ENCODE assay signal across 19 cellular contexts in genomic region chr2:37388074-37388473, GRCh38. TPM values are rescaled to one million over a fixed set of nuclear protein-coding genes. Genes with fewer than 3 reads are reported as not detected.
DNase-seq lines count a peak whose midpoint lies in the region; ATAC-seq and TF ChIP-seq lines count a peak whose summit lies in the region.
"Had no signal": no experiment of that assay in that cellular context is flagged by ENCODE, and none has a peak within 500 bp of the region (broad histone marks: within the 10 kb centered on the region; RNA-seq: fewer than 3 reads in every experiment).

No MANE protein-coding gene starts in this region.

- peaks cover 21% of the 10 kb centered on the region for H3K4me1 ChIP-seq in fibroblast of lung (ENCODE audit: control insufficient read depth, extremely low read depth, insufficient read depth, low read length)

- no peak for ATAC-seq in GM19452 (IDR thresholded peaks at IDR 0.05; ENCODE audit: unreplicated experiment)

- peak overlapping the region; percentile 35 for H3K27ac ChIP-seq in fibroblast of lung (ENCODE audit: insufficient read depth, low read length)
- H3K27ac ChIP-seq: spleen had no signal

- no peaks in the 10 kb centered on the region for H3K9me3 ChIP-seq in fibroblast of lung (ENCODE audit: control insufficient read depth, insufficient read depth, low read depth, low read length)
- H3K9me3 ChIP-seq: spleen had no signal

- no peaks in the 10 kb centered on the region for H4K20me1 ChIP-seq in fibroblast of lung (ENCODE audit: control insufficient read depth, extremely low read depth, insufficient read depth, low read length)

- H2AFZ ChIP-seq in fibroblast of lung (ENCODE audit: low read length): no peak overlapping the region

- TF ChIP-seq CTCF in fibroblast of lung (conservative IDR thresholded peaks at IDR 0.05 in 1 of 2, IDR thresholded peaks at IDR 0.05 in 1 of 2; ENCODE audit: low read depth in 1 of 2, low read length in 2 of 2): no peak

- H3K9ac ChIP-seq in fibroblast of lung (ENCODE audit: insufficient read depth, low read length): no peak overlapping the region

- H3K4me3 ChIP-seq in fibroblast of lung (replicated peaks in 1 of 4; ENCODE audit: control extremely low read depth in 1 of 4, insufficient read depth in 1 of 4, low read depth in 3 of 4, low read length in 4 of 4): no peak overlapping the region
- H3K4me3 ChIP-seq: spleen had no signal

- H3K4me2 ChIP-seq in fibroblast of lung (ENCODE audit: extremely low read depth, insufficient read depth, low read length): no peak overlapping the region

- DNase-seq in GM04503 (ENCODE audit: low read depth) (peak; percentile 71), RPMI7951 (ENCODE audit: low read depth) (peak; percentile 59), fibroblast of lung (ENCODE audit: low read depth in 2 of 2) (peak; percentile 74 to 89), renal cortical epithelial cell (ENCODE audit: low read depth) (peak; percentile 92), nucleus accumbens (lab: John Stamatoyannopoulos, UW) (no peak), NCI-H2107 treated with DMSO at 0.1 percent for 48 hours (lab: John Stamatoyannopoulos, UW; ENCODE audit: unreplicated experiment) (no peak)
- DNase-seq in stimulated activated CD8-positive, alpha-beta memory T cell treated with anti-CD3 and anti-CD28 coated beads, Interleukin-4, amount 100 ng/mL, for 48 hours: no peak
- DNase-seq: activated effector memory CD4-positive, alpha-beta T cell treated with Interleukin-2 at 50 U/mL for 16 hours; aorta; CD4-positive, CD25-positive, alpha-beta regulatory T cell; DND-41; glutamatergic neuron; islet precursor cell; NCI-H187; NCI-H524; occipital lobe; spleen; SW 1271 had no signal

- H3K79me2 ChIP-seq in fibroblast of lung (ENCODE audit: control insufficient read depth, insufficient read depth, low read length): no peaks in the 10 kb centered on the region

- no peaks in the 10 kb centered on the region for H3K27me3 ChIP-seq in fibroblast of lung (ENCODE audit: control insufficient read depth, insufficient read depth, low read length)
- H3K27me3 ChIP-seq: spleen had no signal

- no peaks in the 10 kb centered on the region for H3K36me3 ChIP-seq in fibroblast of lung (ENCODE audit: control insufficient read depth, insufficient read depth, low read length)
- H3K36me3 ChIP-seq: spleen had no signal

RNA-seq across cellular contexts. Expression of gene QPCT, which starts 43.6 kb away (rescaled TPM):
- total RNA-seq in RPMI7951 (2014; rRNA removed; shearing (Covaris generic)): 126 and 137 TPM in 2 replicates
- total RNA-seq in fibroblast of lung: 3.9 and 8.4 TPM in 2 replicates
- polyA plus RNA-seq in fibroblast of lung: 5.4 and 6.1 TPM in 2 replicates
- polyA plus RNA-seq in fibroblast of lung (2012): 3.8 and 4.2 TPM in 2 replicates
- polyA minus RNA-seq in fibroblast of lung (ENCODE audit: low replicate concordance): 7.2 and 25.7 TPM in 2 replicates
- 81.8 and 83.0 TPM in 2 replicates for total RNA-seq in renal cortical epithelial cell
- total RNA-seq: CD4-positive, CD25-positive, alpha-beta regulatory T cell had no signal

Comparison
In these comparisons a context has a peak if more than half of its experiments do, and no peak if none do; other contexts are left out.
1. DNase-seq: peak in GM04503 (single experiment), RPMI7951 (single experiment), fibroblast of lung (2 of 2) and renal cortical epithelial cell (single experiment); none in stimulated activated CD8-positive, alpha-beta memory T cell treated with anti-CD3 and anti-CD28 coated beads, Interleukin-4, amount 100 ng/mL, for 48 hours (single experiment), nucleus accumbens (0 of 56) and NCI-H2107 treated with DMSO at 0.1 percent for 48 hours (single experiment).